ENCODE assay signal across 8 cellular contexts in the genomic region with DNA sequence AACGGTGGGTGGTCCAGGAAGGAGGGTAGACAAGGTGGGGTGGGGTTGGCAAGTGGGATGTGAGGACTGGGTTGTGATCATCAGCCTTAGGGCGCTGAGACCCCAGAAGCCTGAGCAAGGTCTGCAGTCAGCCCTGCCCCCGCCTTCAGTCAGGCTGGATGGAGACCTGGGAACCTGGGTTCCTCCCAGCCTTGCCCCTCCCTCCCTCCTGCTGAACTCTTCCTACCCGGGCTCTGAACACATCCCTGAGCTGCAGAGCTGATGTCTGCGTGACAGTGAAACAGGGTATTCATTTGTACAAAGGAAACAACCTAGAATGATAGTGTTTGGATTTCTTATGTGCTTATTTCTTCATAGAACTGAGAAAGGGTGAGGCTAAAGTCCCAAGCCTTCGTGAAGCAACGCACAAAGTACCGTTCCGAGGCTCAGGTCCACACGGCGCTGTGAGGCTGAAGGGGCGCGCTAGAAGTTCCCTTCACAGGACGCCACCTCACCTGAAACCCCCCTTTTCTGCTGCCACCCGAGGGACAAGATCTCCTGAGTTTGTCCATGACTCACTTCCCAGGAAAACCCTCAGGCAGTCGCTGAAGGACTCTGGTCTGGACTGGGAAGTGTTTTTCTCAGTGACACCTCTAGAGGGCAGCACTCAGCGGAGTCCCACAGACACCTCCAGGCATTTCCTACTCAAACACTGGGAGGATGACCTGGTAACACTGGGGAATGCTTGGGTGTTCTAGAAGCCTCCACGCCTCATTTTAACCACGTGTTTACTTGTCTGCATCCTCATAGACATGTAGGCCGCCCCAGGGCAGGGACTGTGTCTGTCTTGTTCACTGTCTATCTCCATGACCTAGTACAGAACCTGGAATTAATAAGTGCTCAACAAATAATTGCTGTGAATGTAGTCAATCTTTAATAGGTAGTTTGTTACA. TPM values are rescaled to one million over a fixed set of nuclear protein-coding genes. Genes with fewer than 3 reads are reported as not detected.
DNase-seq lines count a peak whose midpoint lies in the region; ATAC-seq, FAIRE-seq and TF ChIP-seq lines count a peak whose summit lies in the region.

No MANE protein-coding gene starts in this region.

- H4K20me1 ChIP-seq in MM.1S (ENCODE audit: insufficient read depth, low read length) (no peaks in the 10 kb centered on the region), K562 (replicated peaks; ENCODE audit: control insufficient read depth, insufficient read depth, low read length) (no peaks in the 10 kb centered on the region)

- H3K27ac Mint-ChIP-seq in T-helper 2 cell treated with Interferon-gamma antibody and Interleukin-4, amounts not matched to agents 5 μg/mL and 100 μg/mL, for 36 hours, result no peak overlapping the region

- H3K27me3 Mint-ChIP-seq in T-helper 2 cell treated with Interferon-gamma antibody and Interleukin-4, amounts not matched to agents 5 μg/mL and 100 μg/mL, for 36 hours (ENCODE audit: low read depth), result peaks cover 30% of the 10 kb centered on the region

- 13% methylated on average over 20 of the region's 20 CpGs for WGBS in K562 (ENCODE audit: insufficient coverage, low coverage, missing lambda C conversion rate)

- H3K79me2 ChIP-seq in MM.1S (ENCODE audit: low read length) (no peaks in the 10 kb centered on the region), K562 (ENCODE audit: control insufficient read depth, insufficient read depth, low read length) (no peaks in the 10 kb centered on the region)

- no peaks in the 10 kb centered on the region for H3K36me3 ChIP-seq in MM.1S (replicated peaks; ENCODE audit: insufficient read depth, low read length)
- H3K36me3 ChIP-seq in K562 (ENCODE audit: control insufficient read depth, insufficient read depth, low read length), result no peaks in the 10 kb centered on the region

- no peaks in the 10 kb centered on the region for H3K36me3 Mint-ChIP-seq in T-helper 2 cell treated with Interferon-gamma antibody and Interleukin-4, amounts not matched to agents 5 μg/mL and 100 μg/mL, for 36 hours (ENCODE audit: low read depth)

- no peaks in the 10 kb centered on the region for H3K9me2 ChIP-seq in MM.1S (replicated peaks; ENCODE audit: insufficient read depth, low read length)

- H3K27me3 ChIP-seq in MM.1S (replicated peaks; ENCODE audit: insufficient read depth, low read length) (no peaks in the 10 kb centered on the region), K562 (ENCODE audit: control insufficient read depth in 2 of 2, insufficient read depth in 2 of 2, low read length in 2 of 2) (peaks cover 4 to 13% of the 10 kb centered on the region in 2 experiments; a peak in 3 of 5 replicates)

- DNase-seq in Daoy (ENCODE audit: low read depth), result peak; percentile 85
- DNase-seq in MM.1S, result peak; percentile 44
- DNase-seq in T-helper 2 cell treated with Interferon-gamma antibody and Interleukin-4, amounts not matched to agents 5 μg/mL and 100 μg/mL, for 36 hours (ENCODE audit: low spot score), result peak; percentile 39
- DNase-seq in K562 (ENCODE audit: extremely low read depth in 1 of 4, low spot score in 3 of 4), result peak; percentile 69 to 76 (median 73)
- peak; percentile 24 for DNase-seq in inferior parietal cortex (ENCODE audit: extremely low spot score)
- DNase-seq in stimulated activated CD4-positive, alpha-beta T cell treated with anti-CD3 and anti-CD28 coated beads, Interleukin-4, amount 100 ng/mL, for 1 hour, result peak; percentile 39
- no peak for DNase-seq in GOT3 (lab: John Stamatoyannopoulos, UW)

- H3K9me3 ChIP-seq in MM.1S (replicated peaks; ENCODE audit: insufficient read depth, low read length) (no peaks in the 10 kb centered on the region), K562 (replicated peaks; ENCODE audit: control insufficient read depth, insufficient read depth, low read depth, low read length) (no peaks in the 10 kb centered on the region)

- no peaks in the 10 kb centered on the region for H3K9me1 ChIP-seq in K562 (ENCODE audit: control insufficient read depth, insufficient read depth, low read length)

- CTCF ChIA-PET in K562 (lab: Yijun Ruan, JAX; ENCODE audit: low intra/inter-chr PET ratio), result no interaction called here

- ATAC-seq in GM21723 (IDR thresholded peaks at IDR 0.05; ENCODE audit: unreplicated experiment), result peak; percentile 78
- ATAC-seq in K562, result peak; percentile 99

- H3K9ac ChIP-seq in MM.1S (ENCODE audit: low read length), result no peak overlapping the region
- peak overlapping the region in 1 of 2 experiments; percentile 82; a peak in 2 of 4 replicates for H3K9ac ChIP-seq in K562 (ENCODE audit: insufficient read depth in 1 of 2, low read depth in 2 of 2, low read length in 2 of 2)

- H3K27ac ChIP-seq in MM.1S (ENCODE audit: low read length), result no peak overlapping the region
- no peak overlapping the region for H3K27ac ChIP-seq in K562 (ENCODE audit: extremely low read depth, low read depth, low read length)

- TF ChIP-seq EP300 in K562 (IDR thresholded peaks at IDR 0.05; ENCODE audit: low read length), result no peak

- no peaks in the 10 kb centered on the region for H3F3A ChIP-seq in MM.1S (ENCODE audit: insufficient read depth, low read length)

- H2AFZ ChIP-seq in MM.1S (ENCODE audit: low read length), result no peak overlapping the region
- H2AFZ ChIP-seq in K562 (ENCODE audit: low read depth, low read length), result peak overlapping the region; percentile 64

- no peaks in the 10 kb centered on the region for H3K4me1 Mint-ChIP-seq in T-helper 2 cell treated with Interferon-gamma antibody and Interleukin-4, amounts not matched to agents 5 μg/mL and 100 μg/mL, for 36 hours (ENCODE audit: low read depth)

- intact Hi-C loops in K562 (cut with micrococcal nuclease), result no loop called here

- peak; percentile 50 to 59 for TF ChIP-seq RAD21 in K562 (CRISPR knock-in tag; conservative IDR thresholded peaks at IDR 0.05 in 1 of 2, IDR thresholded peaks at IDR 0.05 in 1 of 2)

- POLR2A ChIA-PET in K562 (lab: Yijun Ruan, JAX), result interaction anchor here (0.6 to 0.9 kb wide), 2 partner anchors 20 to 424 kb away, joined by 3 read pairs; no protein-coding TSS in a partner anchor

- BruUV-seq in K562 (replicated peaks; lab: Mats Ljungman, UMichigan), result no TSS peak

- no peak overlapping the region for H3K4me3 ChIP-seq in MM.1S (ENCODE audit: low read length)
- H3K4me3 ChIP-seq in K562, result no peak overlapping the region

- FAIRE-seq in K562 (lab: Jason Lieb, UNC), result peak; percentile 98

- in situ Hi-C loops in K562 (cut with MboI), result no loop called here

- H3K4me2 ChIP-seq in MM.1S (ENCODE audit: low read depth, low read length) (no peak overlapping the region), K562 (ENCODE audit: insufficient read depth, low read length) (peak overlapping the region; percentile 46)

- TF ChIP-seq CTCF in MM.1S (IDR thresholded peaks at IDR 0.05; ENCODE audit: low read length) (peak; percentile 82), K562 (IDR thresholded peaks at IDR 0.05 in 2 of 3, conservative IDR thresholded peaks at IDR 0.05 in 1 of 3; ENCODE audit: insufficient read depth in 2 of 3, low read depth in 1 of 3, low read length in 3 of 3) (peak; percentile 70 to 91 (median 73))

- H3K9me3 Mint-ChIP-seq in T-helper 2 cell treated with Interferon-gamma antibody and Interleukin-4, amounts not matched to agents 5 μg/mL and 100 μg/mL, for 36 hours, result no peaks in the 10 kb centered on the region

- TF ChIP-seq POLR2A in K562 (conservative IDR thresholded peaks at IDR 0.05), result no peak

- H3K4me3 Mint-ChIP-seq in T-helper 2 cell treated with Interferon-gamma antibody and Interleukin-4, amounts not matched to agents 5 μg/mL and 100 μg/mL, for 36 hours, result no peak overlapping the region

- H3K4me1 ChIP-seq in MM.1S (ENCODE audit: low read length) (no peaks in the 10 kb centered on the region), K562 (replicated peaks in 1 of 2; ENCODE audit: control insufficient read depth in 2 of 2, insufficient read depth in 2 of 2, low read length in 2 of 2) (no peaks in the 10 kb centered on the region; a peak in 1 of 5 replicates)

TF ChIP-seq in K562, 482 proteins besides CTCF, POLR2A, EP300 and RAD21 (continues in another document):
- TF ChIP-seq KLF16 (IDR thresholded peaks at IDR 0.05), result peak; percentile 46; the same call in 1 of the 2 replicates

RNA-seq across cellular contexts. Expression of a gene that starts 1.2 kb away (rescaled TPM):
- total RNA-seq in Daoy (2014; rRNA removed; shearing (Covaris generic)), result not detected in 2 replicates
- not detected in 2 replicates for total RNA-seq in K562 (2011; cell fraction: chromatin; rRNA removed; ENCODE audit: low replicate concordance)
- total RNA-seq in K562 (2011; cell fraction: nucleolus; rRNA removed), result not detected in 2 replicates
- total RNA-seq in K562 (2011; cell fraction: nucleoplasm; rRNA removed), result not detected in 2 replicates
- total RNA-seq in K562 (2014; rRNA removed) (not detected in 2 replicates), K562 (2014; rRNA removed; fragmentation: Illumina TruSeq; extraction: Trizol) (not detected in 2 replicates), K562 (2015; rRNA removed; fragmentation: Illumina TruSeq; extraction: Trizol) (not detected in 2 replicates), K562 (2021) (not detected in 2 replicates)
- polyA plus RNA-seq in K562 (2011; rRNA removed) (not detected in 2 replicates), K562 (2014; fragmentation: Illumina TruSeq; extraction: Trizol) (not detected in 2 replicates), K562 (2014; fragmentation: Nextera tagmentation; extraction: Ambion mirVana) (not detected), K562 (2014; rRNA removed) (not detected in 2 replicates)
- not detected in 2 replicates for polyA plus RNA-seq in K562 (2011; cell fraction: cytosol; rRNA removed)
- not detected in 2 replicates for polyA plus RNA-seq in K562 (2011; cell fraction: nucleus; rRNA removed)
- not detected in 2 replicates for polyA plus RNA-seq in K562 (2012)
- not detected in 2 replicates for polyA minus RNA-seq in K562 (2011; rRNA and poly(A)+ RNA removed)
- not detected in 2 replicates for polyA minus RNA-seq in K562 (2011; cell fraction: cytosol; rRNA and poly(A)+ RNA removed)
- not detected in 2 replicates for polyA minus RNA-seq in K562 (2011; cell fraction: nucleus; rRNA and poly(A)+ RNA removed)

RNA-seq across cellular contexts. Expression of a gene that starts 35.8 kb away (rescaled TPM):
- total RNA-seq in Daoy (2014; rRNA removed; shearing (Covaris generic)), result not detected in 2 replicates
- total RNA-seq in K562 (2011; cell fraction: chromatin; rRNA removed; ENCODE audit: low replicate concordance), result not detected in 2 replicates
- total RNA-seq in K562 (2011; cell fraction: nucleolus; rRNA removed), result not detected in 2 replicates
- total RNA-seq in K562 (2011; cell fraction: nucleoplasm; rRNA removed), result not detected in 2 replicates
- not detected in 2 replicates for total RNA-seq in K562 (2014; rRNA removed)
- total RNA-seq in K562 (2014; rRNA removed; fragmentation: Illumina TruSeq; extraction: Trizol), result not detected in 2 replicates
- not detected in 2 replicates for total RNA-seq in K562 (2015; rRNA removed; fragmentation: Illumina TruSeq; extraction: Trizol)
- total RNA-seq in K562 (2021), result 0.42 and 0.45 TPM in 2 replicates
- polyA plus RNA-seq in K562 (2011; rRNA removed), result not detected in 2 replicates
- not detected in 2 replicates for polyA plus RNA-seq in K562 (2011; cell fraction: cytosol; rRNA removed)
- polyA plus RNA-seq in K562 (2011; cell fraction: nucleus; rRNA removed), result not detected in 2 replicates
- not detected in 2 replicates for polyA plus RNA-seq in K562 (2012)
- polyA plus RNA-seq in K562 (2014; fragmentation: Illumina TruSeq; extraction: Trizol), result not detected in 2 replicates
- polyA plus RNA-seq in K562 (2014; fragmentation: Nextera tagmentation; extraction: Ambion mirVana), result not detected
- polyA plus RNA-seq in K562 (2014; rRNA removed), result not detected in 2 replicates
- polyA minus RNA-seq in K562 (2011; rRNA and poly(A)+ RNA removed), result not detected in 2 replicates
- not detected in 2 replicates for polyA minus RNA-seq in K562 (2011; cell fraction: cytosol; rRNA and poly(A)+ RNA removed)
- polyA minus RNA-seq in K562 (2011; cell fraction: nucleus; rRNA and poly(A)+ RNA removed), result not detected in 2 replicates
